Comparison of ENCODE assay signal across 33 cellular contexts in the genomic region with DNA sequence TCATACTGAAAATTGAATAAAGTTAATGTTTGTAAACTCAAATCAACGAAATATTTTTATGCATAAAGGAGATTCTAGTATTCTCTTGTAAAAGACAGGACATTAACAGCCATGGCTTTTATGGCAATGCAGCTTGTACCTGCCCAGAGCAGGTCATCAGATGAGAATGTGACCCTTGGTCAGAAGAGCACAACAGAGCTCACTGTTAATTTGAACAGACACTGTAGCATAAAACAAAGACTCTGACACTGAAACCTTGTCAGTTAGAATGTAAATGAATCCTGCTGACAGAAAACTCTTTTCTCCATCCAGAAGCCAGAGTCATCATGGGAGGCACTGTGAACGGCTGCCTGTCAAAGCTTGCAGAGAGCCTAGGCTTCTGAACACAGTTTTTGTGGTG.
"Had no signal": no experiment of that assay in that cellular context is flagged by ENCODE, and none has a peak within 500 bp of the region (broad histone marks: within the 10 kb centered on the region; RNA-seq: fewer than 3 reads in every experiment).

No MANE protein-coding gene starts in this region.

- H3K27me3 ChIP-seq: adrenal gland, Peyer's patch, SJSA1 had no signal

- H3K9me3 Mint-ChIP-seq: activated naive CD4-positive, alpha-beta T cell treated with anti-CD3 and anti-CD28 coated beads for 36 hours had no signal

- H3K4me3 ChIP-seq: adrenal gland, Peyer's patch, SJSA1 had no signal

- H3K4me3 Mint-ChIP-seq: activated B cell treated with CpG ODN at 0.5 μM for 24 hours; activated CD8-positive, alpha-beta T cell treated with anti-CD3 and anti-CD28 coated beads for 36 hours; activated naive CD4-positive, alpha-beta T cell treated with anti-CD3 and anti-CD28 coated beads for 36 hours; activated T-helper 1 cell treated with anti-CD3 and anti-CD28 coated beads, Interleukin-12 subunit alpha, Interleukin-12 subunit beta, Interleukin-2, Interleukin-4 antibody, amounts not matched to agents 30 ng/mL and 10 ng/mL and 1 ng/mL, durations not matched to agents 14 hours and 24 hours and 36 hours; brain had no signal

- H3K27ac ChIP-seq: adrenal gland, KMS-11, Peyer's patch, SJSA1, VCaP had no signal

- H3K4me2 ChIP-seq: KMS-11 had no signal

- H3K36me3 Mint-ChIP-seq: activated naive CD4-positive, alpha-beta T cell treated with anti-CD3 and anti-CD28 coated beads, Interleukin-2, amount 50 U/mL, for 72 hours; brain had no signal

- H3K27me3 Mint-ChIP-seq: activated B cell treated with CpG ODN at 0.5 μM for 24 hours; activated CD8-positive, alpha-beta T cell treated with anti-CD3 and anti-CD28 coated beads for 36 hours had no signal

- H3K27ac Mint-ChIP-seq: activated B cell treated with CpG ODN at 0.5 μM for 24 hours; activated CD8-positive, alpha-beta T cell treated with anti-CD3 and anti-CD28 coated beads for 36 hours; activated naive CD4-positive, alpha-beta T cell treated with anti-CD3 and anti-CD28 coated beads for 36 hours; activated naive CD4-positive, alpha-beta T cell treated with anti-CD3 and anti-CD28 coated beads, Interleukin-2, amount 50 U/mL, for 72 hours; activated T-helper 1 cell treated with anti-CD3 and anti-CD28 coated beads, Interleukin-12 subunit alpha, Interleukin-12 subunit beta, Interleukin-2, Interleukin-4 antibody, amounts not matched to agents 30 ng/mL and 10 ng/mL and 1 ng/mL, durations not matched to agents 14 hours and 24 hours and 36 hours; brain had no signal

- H3K4me1 ChIP-seq: adrenal gland, Peyer's patch, SJSA1 had no signal

- H3K36me3 ChIP-seq: adrenal gland, Peyer's patch, SJSA1 had no signal

- DNase-seq: activated B cell treated with CpG ODN at 0.5 μM for 24 hours; activated CD4-positive, alpha-beta T cell treated with anti-CD3 and anti-CD28 coated beads for 1 hour; activated CD4-positive, alpha-beta T cell treated with anti-CD3 and anti-CD28 coated beads for 48 hours; activated CD8-positive, alpha-beta T cell treated with anti-CD3 and anti-CD28 coated beads for 36 hours; activated gamma-delta T cell treated with Interleukin-2 at 50 U/mL for 16 hours; activated naive CD4-positive, alpha-beta T cell treated with anti-CD3 and anti-CD28 coated beads for 36 hours; activated T-cell treated with anti-CD3 and anti-CD28 coated beads, Interleukin-2, amount 50 U/mL, for 1 hour; adrenal gland; caudate nucleus; cerebellar nuclear complex; MM.1S; NCI-H1105; NCI-H1417 treated with DMSO at 0.1 percent for 48 hours; NCI-H187 treated with DMSO at 0.1 percent for 48 hours; NCI-H2081 treated with DMSO at 0.1 percent for 48 hours; NCI-H226; NCI-H446 treated with DMSO at 0.1 percent for 48 hours; NCI-H524; NK-92 treated with Interleukin-12 subunit alpha and Interleukin-12 subunit beta, amount 100 ng/mL, for 24 hours; PC-3; Peyer's patch; RPMI8226; SHP77 treated with DMSO at 0.1 percent for 48 hours; T-helper 1 cell; T-helper 2 cell; T-helper 9 cell had no signal

- H3K4me1 Mint-ChIP-seq: activated B cell treated with CpG ODN at 0.5 μM for 24 hours had no signal

- H3K9ac ChIP-seq: KMS-11 had no signal

- H3K9me3 ChIP-seq: adrenal gland, Peyer's patch, SJSA1 had no signal

- ATAC-seq: activated CD8-positive, alpha-beta T cell treated with anti-CD3 and anti-CD28 coated beads for 36 hours; activated naive CD4-positive, alpha-beta T cell treated with anti-CD3 and anti-CD28 coated beads, Interleukin-2, amount 50 U/mL, for 72 hours; PC-3; SK-N-SH treated with all-trans-retinoic acid at 6 μM for 48 hours had no signal
